1 cellular context compared by ENCODE assay signal in the genomic region with DNA sequence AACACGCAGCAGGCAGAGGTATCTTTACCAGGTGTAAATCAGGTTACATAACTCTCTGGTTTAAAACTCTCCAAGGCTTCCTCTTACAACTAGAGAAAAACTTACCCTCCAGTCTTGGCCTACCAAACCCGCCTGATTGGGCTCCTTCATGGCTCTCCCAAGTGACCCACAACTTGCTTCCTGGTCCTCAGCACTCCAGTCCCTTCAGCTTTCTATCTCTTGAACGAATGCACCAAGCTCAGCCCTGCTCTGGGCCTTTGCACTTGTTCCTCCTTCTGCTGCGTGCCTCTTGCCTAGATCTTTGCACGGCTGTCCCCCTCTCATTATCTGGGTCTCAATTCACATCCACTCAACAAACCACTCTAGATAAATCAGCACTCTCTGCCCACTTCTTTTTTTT.
TF ChIP-seq lines count a peak whose summit lies in the region.

No MANE protein-coding gene starts in this region.

TF ChIP-seq in GM23338, 12 proteins besides CTCF, POLR2A, EP300 and RAD21:
- no peak for TF ChIP-seq CREB1 (CRISPR knock-in tag; IDR thresholded peaks at IDR 0.05; ENCODE audit: low read depth)
- TF ChIP-seq ZNF331 (CRISPR knock-in tag; IDR thresholded peaks at IDR 0.05; ENCODE audit: low read depth), result no peak
- TF ChIP-seq NANOG (IDR thresholded peaks at IDR 0.05; ENCODE audit: borderline replicate concordance), result no peak
- no peak for TF ChIP-seq EZH2 (IDR thresholded peaks at IDR 0.05; ENCODE audit: low read depth, unreplicated experiment)
- no peak for TF ChIP-seq STAT1 (IDR thresholded peaks at IDR 0.05; ENCODE audit: unreplicated experiment)
- TF ChIP-seq JUNB (IDR thresholded peaks at IDR 0.05; ENCODE audit: unreplicated experiment), result no peak
- TF ChIP-seq POLR2AphosphoS5 (IDR thresholded peaks at IDR 0.05; ENCODE audit: low read depth), result no peak
- no peak for TF ChIP-seq ETS1 (IDR thresholded peaks at IDR 0.05)
